33 cellular contexts compared by ENCODE assay signal in the genomic region with DNA sequence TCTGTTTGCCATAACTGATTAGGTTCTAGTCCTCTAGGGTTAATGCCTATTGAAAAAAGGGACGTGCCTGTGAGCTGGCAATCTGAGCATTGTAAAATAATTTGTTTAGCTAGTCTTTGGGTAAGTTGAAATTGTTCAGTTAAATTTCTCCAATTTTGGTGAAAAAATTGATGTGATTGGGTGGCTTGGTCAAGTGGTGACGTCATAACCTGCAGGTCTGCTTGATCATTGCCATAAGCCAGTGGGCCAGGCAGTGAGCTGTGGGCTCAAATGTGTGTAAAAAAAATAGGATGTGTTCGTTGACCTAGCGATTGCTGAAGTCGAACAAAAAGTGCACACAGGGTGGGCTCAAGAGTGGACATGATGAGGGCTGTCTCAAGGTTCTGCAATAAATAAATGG.
"Had no signal": no experiment of that assay in that cellular context is flagged by ENCODE, and none has a peak within 500 bp of the region (broad histone marks: within the 10 kb centered on the region; RNA-seq: fewer than 3 reads in every experiment).

No MANE protein-coding gene starts in this region.

- H3K27ac ChIP-seq: adrenal gland, ascending aorta, body of pancreas, brain microvascular endothelial cell, breast epithelium, cardiac muscle cell had no signal

- FAIRE-seq: bronchial epithelial cell had no signal

- DNase-seq: activated effector memory CD4-positive, alpha-beta T cell treated with anti-CD3 and anti-CD28 coated beads, Interleukin-2, amount 50 U/mL, for 16 hours; activated effector memory CD4-positive, alpha-beta T cell treated with Interleukin-2 at 50 U/mL for 16 hours; activated gamma-delta T cell; activated gamma-delta T cell treated with Interleukin-2 at 50 U/mL for 16 hours; activated naive CD4-positive, alpha-beta T cell; activated naive CD4-positive, alpha-beta T cell treated with anti-CD3 and anti-CD28 coated beads for 36 hours; activated naive CD4-positive, alpha-beta T cell treated with anti-CD3 and anti-CD28 coated beads, Interleukin-2, amount 10 ng/mL, durations not matched to agents 7 days and 5 days; activated naive CD4-positive, alpha-beta T cell treated with anti-CD3 and anti-CD28 coated beads, Interleukin-2, amount 50 U/mL, for 16 hours; activated naive CD4-positive, alpha-beta T cell treated with Interleukin-2 at 50 U/mL for 16 hours; activated naive CD8-positive, alpha-beta T cell treated with anti-CD3 and anti-CD28 coated beads for 36 hours; activated naive CD8-positive, alpha-beta T cell treated with anti-CD3 and anti-CD28 coated beads, Interleukin-2, amount 10 ng/mL, durations not matched to agents 7 days and 5 days; activated naive CD8-positive, alpha-beta T cell treated with anti-CD3 and anti-CD28 coated beads, Interleukin-2, amount 50 U/mL, for 24 hours; activated T-cell treated with anti-CD3 and anti-CD28 coated beads, Interleukin-2, amount 50 U/mL, for 1 hour; activated T-cell treated with anti-CD3 and anti-CD28 coated beads, Interleukin-2, amount 50 U/mL, for 24 hours; activated T-cell treated with anti-CD3 and anti-CD28 coated beads, Interleukin-2, amount 50 U/mL, for 4 hours; activated T-cell treated with anti-CD3 and anti-CD28 coated beads, Interleukin-2, amount 50 U/mL, for 48 hours; activated T-cell treated with anti-CD3 and anti-CD28 coated beads, Interleukin-2, amount 50 U/mL, for 72 hours; adrenal gland; amniotic stem cell; amygdala; anterior cingulate cortex; aorta; body of pancreas; brain microvascular endothelial cell; caudate nucleus; central memory CD4-positive, alpha-beta T cell; cerebellar nuclear complex had no signal

- H3K36me3 ChIP-seq: adrenal gland, ascending aorta, brain microvascular endothelial cell, breast epithelium, cardiac muscle cell had no signal

- H3K4me1 ChIP-seq: adrenal gland, ascending aorta, body of pancreas, breast epithelium had no signal

- ATAC-seq: activated naive CD4-positive, alpha-beta T cell treated with anti-CD3 and anti-CD28 coated beads, Interleukin-2, amount 50 U/mL, for 72 hours; activated naive CD8-positive, alpha-beta T cell treated with anti-CD3 and anti-CD28 coated beads, Interleukin-2, amount 50 U/mL, for 24 hours; activated T-cell treated with anti-CD3 and anti-CD28 coated beads, Interleukin-2, amount 50 U/mL, for 4 hours; activated T-cell treated with anti-CD3 and anti-CD28 coated beads, Interleukin-2, amount 50 U/mL, for 72 hours; activated T-helper 17 cell treated with anti-CD3 and anti-CD28 coated beads, Interleukin-2, amount 50 U/mL, for 72 hours; body of pancreas had no signal

- H3K4me3 ChIP-seq: adrenal gland, ascending aorta, body of pancreas, breast epithelium, cardiac muscle cell had no signal

- H3K27me3 ChIP-seq: ascending aorta, body of pancreas, brain microvascular endothelial cell, cardiac muscle cell had no signal

- H3K9me3 ChIP-seq: body of pancreas had no signal
